Comparison of ENCODE assay signal across 8 cellular contexts in the genomic region with DNA sequence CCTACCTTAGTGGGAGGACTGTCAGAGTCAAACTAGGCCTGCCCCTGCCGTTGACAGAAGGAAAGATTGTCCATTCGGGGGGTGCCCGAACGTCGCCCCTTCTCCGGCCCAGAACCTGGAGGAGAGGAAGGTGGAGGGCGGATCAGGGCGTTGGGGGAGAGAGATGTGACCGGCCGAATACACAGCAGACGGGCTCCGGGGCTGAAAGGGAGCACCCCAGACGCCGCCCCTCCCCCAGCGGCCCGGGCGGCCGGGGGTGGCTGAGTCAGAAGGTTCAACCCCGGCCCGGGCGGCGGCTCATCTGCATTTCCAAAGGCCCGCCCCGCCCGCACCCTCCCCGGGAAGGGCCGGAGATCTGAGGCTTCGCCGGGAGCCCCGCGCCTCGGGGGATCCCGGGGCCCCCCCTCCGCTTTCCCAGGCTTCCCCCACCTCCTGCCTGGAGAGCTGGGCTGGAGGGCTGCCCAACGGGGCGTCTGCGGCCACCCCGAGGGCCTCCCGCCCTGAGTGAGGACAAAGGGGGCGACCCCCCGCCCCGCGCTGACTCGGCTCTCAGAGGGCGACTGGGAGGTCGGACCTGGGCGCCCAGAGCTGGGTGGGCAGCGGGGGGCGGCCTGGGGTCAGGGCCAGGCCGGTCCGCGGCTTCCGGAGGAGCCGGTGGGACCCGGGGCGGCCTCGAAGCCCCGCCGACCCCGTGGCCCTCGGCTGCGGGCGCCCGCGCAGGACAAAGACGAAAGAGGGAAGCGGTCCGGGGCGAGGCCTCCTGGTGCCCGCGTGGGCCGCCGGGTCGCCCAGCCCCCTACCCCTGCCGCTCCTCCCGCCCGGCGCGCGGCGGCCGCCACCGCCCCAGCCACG. TPM values are rescaled to one million over a fixed set of nuclear protein-coding genes. Genes with fewer than 3 reads are reported as not detected.
DNase-seq lines count a peak whose midpoint lies in the region; ATAC-seq lines count a peak whose summit lies in the region.

No MANE protein-coding gene starts in this region.

- H3K27ac ChIP-seq in CD4-positive, alpha-beta memory T cell (ENCODE audit: low read depth, low read length): peak overlapping the region; percentile 91
- H3K27ac ChIP-seq in GM23248: peak overlapping the region; percentile 99
- H3K27ac ChIP-seq in cingulate gyrus (ENCODE audit: low read depth, low read length): peak overlapping the region; percentile 100

- peak overlapping the region; percentile 92 for H3K4me2 ChIP-seq in GM23248 (ENCODE audit: unreplicated experiment)

- no peaks in the 10 kb centered on the region for H3K27me3 Mint-ChIP-seq in CD4-positive, alpha-beta memory T cell

- peak overlapping the region; percentile 47 to 61 for H3K4me3 ChIP-seq in CD4-positive, alpha-beta memory T cell (ENCODE audit: low read length in 2 of 2)
- H3K4me3 ChIP-seq in GM23248: peak overlapping the region; percentile 80

- H3K36me3 Mint-ChIP-seq in CD4-positive, alpha-beta memory T cell: peaks cover 13 to 48% of the 10 kb centered on the region in 2 donors

- peaks cover 21% of the 10 kb centered on the region for H3K36me3 ChIP-seq in CD4-positive, alpha-beta memory T cell (ENCODE audit: insufficient read depth, low read length)
- no peaks in the 10 kb centered on the region for H3K36me3 ChIP-seq in GM23248 (ENCODE audit: low read depth)

- peaks cover 30% of the 10 kb centered on the region for H3K4me1 ChIP-seq in CD4-positive, alpha-beta memory T cell (ENCODE audit: insufficient read depth, low read length)
- H3K4me1 ChIP-seq in GM23248 (ENCODE audit: insufficient read depth): peaks cover 38% of the 10 kb centered on the region

- peaks cover 63% of the 10 kb centered on the region for H3K79me2 ChIP-seq in GM23248 (ENCODE audit: insufficient read depth)

- H3F3A ChIP-seq in GM23248 (ENCODE audit: insufficient read depth): peaks cover 42% of the 10 kb centered on the region

- POLR2A ChIA-PET in CD4-positive, alpha-beta memory T cell (lab: Charles Lee; ENCODE audit: partially characterized antibody): interaction anchor here (1.0 to 44.6 kb wide), 10 partner anchors 8 to 220 kb away, joined by 3 to 2727 read pairs (median 35); a partner anchor contains a TSS

- no peaks in the 10 kb centered on the region for H3K9me2 ChIP-seq in GM23248 (ENCODE audit: insufficient read depth)

- no peaks in the 10 kb centered on the region for H3K27me3 ChIP-seq in CD4-positive, alpha-beta memory T cell (ENCODE audit: insufficient read depth, low read length)
- H3K27me3 ChIP-seq in GM23248 (replicated peaks; ENCODE audit: insufficient read depth): no peaks in the 10 kb centered on the region

- H3K4me3 Mint-ChIP-seq in CD4-positive, alpha-beta memory T cell: peak overlapping the region; percentile 85 to 94 (median 88)

- intact Hi-C loops in CD4-positive, alpha-beta memory T cell (cut with micrococcal nuclease): no loop called here

- peaks cover 0 to 3% (median 0%) of the 10 kb centered on the region in 8 donors for H3K9me3 Mint-ChIP-seq in CD4-positive, alpha-beta memory T cell

- no peak for ATAC-seq in GM21515 (IDR thresholded peaks at IDR 0.05; ENCODE audit: unreplicated experiment)

- CTCF ChIA-PET in CD4-positive, alpha-beta memory T cell (lab: Charles Lee; ENCODE audit: partially characterized antibody): interaction anchor here (14.5 to 15.1 kb wide), 2 partner anchors 10 to 20 kb away, joined by 559 to 918 read pairs; a partner anchor contains a TSS

- DNase-seq in CD4-positive, alpha-beta memory T cell: peak; percentile 62 to 80 (median 66)
- DNase-seq in GM23248 (peak; percentile 97), NCI-H2196 (lab: John Stamatoyannopoulos, UW; ENCODE audit: unreplicated experiment) (peak; percentile 79), kidney tubule cell (ENCODE audit: low spot score) (peak; percentile 93)
- peak; percentile 75 to 76 for DNase-seq in activated CD4-positive, alpha-beta T cell treated with anti-CD3 and anti-CD28 coated beads for 24 hours (ENCODE audit: low read depth in 2 of 2)
- peak; percentile 60 to 81 for DNase-seq in stimulated activated CD4-positive, alpha-beta T cell treated with anti-CD3 and anti-CD28 coated beads, Interleukin-15, amount 100 ng/mL, for 1 hour (ENCODE audit: low read depth in 1 of 2, low spot score in 1 of 2)

- H2AFZ ChIP-seq in GM23248: no peak overlapping the region

- WGBS in GM23248 (ENCODE audit: low coverage in 1 of 2, low lambda C conversion rate in 2 of 2, missing lambda C conversion rate in 2 of 2), 2 experiments: 1% methylated on average over 24 to 54 of the region's 84 CpGs

- H3K4me1 Mint-ChIP-seq in CD4-positive, alpha-beta memory T cell: peaks cover 14 to 49% (median 26%) of the 10 kb centered on the region in 4 donors

- in situ Hi-C loops in GM23248 (cut with MboI): no loop called here

- H3K9ac ChIP-seq in GM23248: peak overlapping the region; percentile 99

- no peaks in the 10 kb centered on the region for H4K20me1 ChIP-seq in GM23248 (ENCODE audit: insufficient read depth)

- H3K9me3 ChIP-seq in CD4-positive, alpha-beta memory T cell (ENCODE audit: control insufficient read depth in 1 of 2, low read length in 2 of 2): no peaks in the 10 kb centered on the region
- no peaks in the 10 kb centered on the region for H3K9me3 ChIP-seq in GM23248 (ENCODE audit: low read depth)

- H3K27ac Mint-ChIP-seq in CD4-positive, alpha-beta memory T cell: peak overlapping the region; percentile 82 to 96 (median 92)

RNA-seq across cellular contexts. Expression of a gene that starts 3.7 kb away (rescaled TPM):
- total RNA-seq in CD4-positive, alpha-beta memory T cell: 10 to 100 TPM; 67.1 to 69.3 TPM
- 1 to 10 TPM in 1 of 2 donors, under 1 TPM in 1; 0.13 to 3.3 TPM for polyA plus RNA-seq in CD4-positive, alpha-beta memory T cell
- total RNA-seq in GM23248 (2014; rRNA removed; shearing (Covaris generic)): 2.0 and 2.7 TPM in 2 replicates
- polyA plus RNA-seq in GM23248 (2016; fragmentation: Nextera tagmentation; extraction: Ambion mirVana): 1.7 and 2.0 TPM in 2 replicates

RNA-seq across cellular contexts. Expression of a gene that starts 6.6 kb away (rescaled TPM):
- 100 to 1,000 TPM; 137 to 138 TPM for total RNA-seq in CD4-positive, alpha-beta memory T cell
- polyA plus RNA-seq in CD4-positive, alpha-beta memory T cell: 100 to 1,000 TPM in 1 of 2 donors, 10 to 100 TPM in 1; 72.6 to 106 TPM
- 6.7 and 8.2 TPM in 2 replicates for total RNA-seq in GM23248 (2014; rRNA removed; shearing (Covaris generic))
- 1.5 and 2.4 TPM in 2 replicates for polyA plus RNA-seq in GM23248 (2016; fragmentation: Nextera tagmentation; extraction: Ambion mirVana)

RNA-seq across cellular contexts. Expression of a gene that starts 58.6 kb away (rescaled TPM):
- total RNA-seq in CD4-positive, alpha-beta memory T cell: not detected
- polyA plus RNA-seq in CD4-positive, alpha-beta memory T cell: not detected
- not detected in 2 replicates for total RNA-seq in GM23248 (2014; rRNA removed; shearing (Covaris generic))
- polyA plus RNA-seq in GM23248 (2016; fragmentation: Nextera tagmentation; extraction: Ambion mirVana): not detected in 2 replicates

Comparison
In these comparisons a context has a peak if more than half of its experiments do, and no peak if none do; other contexts are left out.
1. RNA of a gene that starts 3.7 kb away (total RNA-seq): 67.1 to 69.3 TPM in CD4-positive, alpha-beta memory T cell; 2.0 to 2.7 TPM in GM23248; every median in the first group is over 10 times any median in the second.
2. RNA of a gene that starts 6.6 kb away (total RNA-seq): 137 to 138 TPM in CD4-positive, alpha-beta memory T cell; 6.7 to 8.2 TPM in GM23248; every median in the first group is over 10 times any median in the second.
3. Peak in every context shown above with its lines, with median percentiles within 50 percentile points of each other: DNase-seq and H3K27ac ChIP-seq.